ENCODE assay signal across 24 cellular contexts in the genomic region with DNA sequence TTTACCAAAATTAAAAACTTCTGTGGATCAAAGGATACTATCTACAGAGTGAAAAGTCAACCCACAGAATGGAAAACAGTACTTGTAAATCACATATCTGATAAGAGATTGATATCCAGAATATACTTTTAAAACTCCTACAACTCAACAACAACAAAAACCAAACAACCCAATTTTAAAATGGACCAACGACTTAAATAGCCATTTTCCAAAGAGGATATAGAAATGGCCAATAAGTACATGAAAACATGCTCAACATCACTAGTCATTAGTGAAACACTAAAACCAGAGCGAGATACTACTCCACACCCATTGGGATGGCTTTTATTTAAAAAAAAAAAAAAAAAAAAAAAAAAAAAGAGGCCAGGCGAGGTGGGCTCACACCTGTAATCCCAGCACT.
A peak's percentile ranks its signal among the peaks of the same experiment; 100 is the strongest.
DNase-seq lines count a peak whose midpoint lies in the region; ATAC-seq, FAIRE-seq and TF ChIP-seq lines count a peak whose summit lies in the region.
"Had no signal": no experiment of that assay in that cellular context is flagged by ENCODE, and none has a peak within 500 bp of the region (broad histone marks: within the 10 kb centered on the region; RNA-seq: fewer than 3 reads in every experiment).

No MANE protein-coding gene starts in this region.

- no peak for TF ChIP-seq CTCF in HEK293 (tag by site-specific recombination; IDR thresholded peaks at IDR 0.05)

- no peaks in the 10 kb centered on the region for H3K9me3 ChIP-seq in HEK293 (ENCODE audit: control insufficient read depth, insufficient read depth, low read depth, low read length)
- H3K9me3 ChIP-seq: BE2C had no signal

- H3K36me3 ChIP-seq in HEK293 (ENCODE audit: control insufficient read depth in 2 of 2, insufficient read depth in 1 of 2, low read length in 2 of 2) = peaks cover 2 to 8% of the 10 kb centered on the region in 2 experiments; a peak in 2 of 3 replicates
- H3K36me3 ChIP-seq: BE2C had no signal

- no peaks in the 10 kb centered on the region for H3K4me1 Mint-ChIP-seq in memory B cell

- TF ChIP-seq POLR2A in GM12892 (IDR thresholded peaks at IDR 0.05; ENCODE audit: low read depth, low read length) = no peak

- POLR2A ChIA-PET in HEK293 (lab: Yijun Ruan, JAX) = no interaction called here

- H3K4me1 ChIP-seq in HEK293 (ENCODE audit: control insufficient read depth, insufficient read depth, low read length) = no peaks in the 10 kb centered on the region
- H3K4me1 ChIP-seq: BE2C, BLaER1 had no signal

- no peaks in the 10 kb centered on the region for H3K27me3 Mint-ChIP-seq in memory B cell
- H3K27me3 Mint-ChIP-seq: CD4-positive, alpha-beta memory T cell; CD4-positive, CD25-positive, alpha-beta regulatory T cell; CD8-positive, alpha-beta memory T cell had no signal

- no peak overlapping the region for H3K4me3 ChIP-seq in HEK293 (ENCODE audit: low read depth, low read length)
- H3K4me3 ChIP-seq: BLaER1, GM12878 had no signal

- FAIRE-seq in GM12892 (lab: Jason Lieb, UNC) = peak; percentile 48
- FAIRE-seq: A204.1, GM12878 had no signal

- DNase-seq in GM12892 (ENCODE audit: insufficient read length) (no peak), memory B cell (ENCODE audit: low spot score in 2 of 2) (no peak), iPS-NIHi7 (ENCODE audit: extremely low spot score) (no peak), Kasumi-1 (lab: John Stamatoyannopoulos, UW) (no peak)
- DNase-seq: 8988T; ACHN; BE2C; C1 segment of cervical spinal cord; CD4-positive, alpha-beta memory T cell; CD4-positive, CD25-positive, alpha-beta regulatory T cell; CD8-positive, alpha-beta memory T cell; COR-L47; DMS 273 treated with DMSO at 0.1 percent for 48 hours; DMS153; DMS53; DMS79; DND-41; EL; GDM1 had no signal

- peak overlapping the region; percentile 24 for H3K27ac Mint-ChIP-seq in memory B cell
- H3K27ac Mint-ChIP-seq: CD14-positive monocyte had no signal

- peaks cover 32% of the 10 kb centered on the region for H3K36me3 Mint-ChIP-seq in memory B cell

- no peak for ATAC-seq in memory B cell (ENCODE audit: low read depth)
- ATAC-seq: GM12878 had no signal

- peaks cover 7% of the 10 kb centered on the region for H3K9me3 Mint-ChIP-seq in memory B cell

- CTCF ChIA-PET in HEK293 (lab: Yijun Ruan, JAX) = no interaction called here

- no peak overlapping the region for H3K27ac ChIP-seq in HEK293 (ENCODE audit: extremely low read depth, low read depth, low read length)
- H3K27ac ChIP-seq: BLaER1 had no signal

- no peak overlapping the region for H3K4me3 Mint-ChIP-seq in memory B cell
- H3K4me3 Mint-ChIP-seq: CD14-positive monocyte; CD4-positive, alpha-beta memory T cell; CD8-positive, alpha-beta memory T cell had no signal

TF ChIP-seq in HEK293, 187 proteins besides CTCF, POLR2A, EP300 and RAD21:
- TF ChIP-seq ZNF549 (tag by site-specific recombination; IDR thresholded peaks at IDR 0.05) (no peak), ZNF639 (tag by site-specific recombination; IDR thresholded peaks at IDR 0.05) (no peak), ZFP3 (tag by site-specific recombination; IDR thresholded peaks at IDR 0.05; ENCODE audit: low read depth) (peak; percentile 62; the same call in 1 of the 2 replicates), TCF7L2 (IDR thresholded peaks at IDR 0.05; ENCODE audit: borderline replicate concordance, low read depth, low read length) (no peak)
